10 cellular contexts compared by ENCODE assay signal in the genomic region with DNA sequence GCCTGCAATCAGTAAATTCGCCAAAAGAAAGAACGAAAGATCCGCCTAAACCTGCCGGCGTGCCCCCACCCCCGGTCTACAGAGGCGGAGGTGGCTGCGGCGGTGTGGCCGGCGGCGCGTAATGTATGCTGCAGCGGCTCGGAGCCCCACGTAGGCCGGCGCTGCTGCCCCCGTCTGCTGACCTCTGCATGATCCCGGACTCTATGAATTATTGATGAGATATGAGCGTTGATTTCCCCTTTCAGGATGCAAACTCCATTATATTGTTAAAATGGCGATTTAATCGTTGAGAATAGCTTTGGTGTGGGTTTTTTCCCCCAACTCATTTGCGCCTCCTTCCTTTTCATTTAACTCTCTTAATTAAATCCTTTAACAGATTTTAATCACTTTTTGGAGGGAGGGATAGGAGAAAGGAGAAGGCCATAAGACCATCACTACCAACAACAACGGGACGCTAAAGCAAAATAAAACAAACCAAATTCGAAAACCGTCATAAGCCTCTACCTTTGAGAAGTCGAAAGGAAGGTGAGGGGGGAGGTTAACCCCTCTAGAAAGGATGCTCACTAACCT. TPM values are rescaled to one million over a fixed set of nuclear protein-coding genes. Genes with fewer than 3 reads are reported as not detected.
A peak's percentile ranks its signal among the peaks of the same experiment; 100 is the strongest.
DNase-seq lines count a peak whose midpoint lies in the region; ATAC-seq and TF ChIP-seq lines count a peak whose summit lies in the region.
"Had no signal": no experiment of that assay in that cellular context is flagged by ENCODE, and none has a peak within 500 bp of the region (broad histone marks: within the 10 kb centered on the region; RNA-seq: fewer than 3 reads in every experiment).

No MANE protein-coding gene starts in this region.

- H3K9me3 ChIP-seq in CD4-positive, alpha-beta T cell (ENCODE audit: control insufficient read depth, low read length) = no peaks in the 10 kb centered on the region
- no peaks in the 10 kb centered on the region for H3K9me3 ChIP-seq in IMR-90 (ENCODE audit: control insufficient read depth, insufficient read depth, low read length)
- H3K9me3 ChIP-seq in Caco-2 = no peaks in the 10 kb centered on the region
- H3K9me3 ChIP-seq: thyroid gland had no signal

- WGBS in IMR-90 (ENCODE audit: extremely low coverage in 2 of 2, insufficient read length in 1 of 2), 2 experiments = no CpG with 5 or more reads among the region's 29 CpGs

- H3K18ac ChIP-seq in IMR-90 (ENCODE audit: low read depth, low read length) = peak overlapping the region; percentile 96

- H3K9ac ChIP-seq in IMR-90 (ENCODE audit: low read depth, low read length) = peak overlapping the region; percentile 100

- H3K9me1 ChIP-seq in IMR-90 (ENCODE audit: insufficient read depth, low read length) = no peaks in the 10 kb centered on the region; the same call in 1 of the 2 replicates

- in situ Hi-C loops in IMR-90 (cut with MboI; ENCODE audit: low sequenced_read_pairs) = no loop called here

- H3K56ac ChIP-seq in IMR-90 (ENCODE audit: extremely low read depth, insufficient read depth, low read length) = peak overlapping the region; percentile 100

- POLR2A ChIA-PET in CD4-positive, alpha-beta T cell (lab: Charles Lee) = interaction anchor here (2.0 to 2.1 kb wide), 2 partner anchors 24 to 253 kb away, joined by 5 to 6 read pairs; no protein-coding TSS in a partner anchor
- POLR2A ChIA-PET in IMR-90 (lab: Charles Lee; ENCODE audit: unreplicated experiment) (interaction anchor here (0.6 kb wide), 1 partner anchor 88 kb away, joined by 3 read pairs; no protein-coding TSS in a partner anchor), Caco-2 (lab: Charles Lee) (no interaction called here)

- H2AFZ ChIP-seq in IMR-90 (replicated peaks; ENCODE audit: low read length, poor library complexity) = no peak overlapping the region

- intact Hi-C loops in CD4-positive, alpha-beta T cell (cut with DNase I, micrococcal nuclease) = no loop called here
- intact Hi-C loops in IMR-90 (cut with micrococcal nuclease) (no loop called here), Caco-2 (cut with micrococcal nuclease; ENCODE audit: unreplicated experiment) (no loop called here)

- H3K4me3 ChIP-seq in IMR-90 (ENCODE audit: insufficient read depth, low read depth, low read length) (peak overlapping the region; percentile 91), Caco-2 (ENCODE audit: low read depth, low read length) (no peak overlapping the region)

- H3K4me1 Mint-ChIP-seq in CD4-positive, alpha-beta T cell (ENCODE audit: low read depth) = peaks cover 32% of the 10 kb centered on the region
- peaks cover 18% of the 10 kb centered on the region for H3K4me1 Mint-ChIP-seq in brain
- peaks cover 89% of the 10 kb centered on the region for H3K4me1 Mint-ChIP-seq in nephron
- H3K4me1 Mint-ChIP-seq in Caco-2 (ENCODE audit: low read depth, unreplicated experiment) = peaks cover 22% of the 10 kb centered on the region

- BruUV-seq in IMR-90 (replicated peaks; lab: Mats Ljungman, UMichigan) = no TSS peak
- BruUV-seq in Caco-2 (replicated peaks; lab: Mats Ljungman, UMichigan) = no TSS peak

- no peak overlapping the region for H3K27ac ChIP-seq in CD4-positive, alpha-beta T cell (ENCODE audit: low read depth, low read length)
- H3K27ac ChIP-seq in IMR-90 (ENCODE audit: insufficient read depth, low read length) = peak overlapping the region; percentile 99
- H3K27ac ChIP-seq: SK-N-MC had no signal

- peak overlapping the region; percentile 90 for H2AK9ac ChIP-seq in IMR-90 (replicated peaks; ENCODE audit: low read depth, low read length, poor library complexity)

- no peaks in the 10 kb centered on the region for H3K36me3 Mint-ChIP-seq in CD4-positive, alpha-beta T cell (ENCODE audit: low read depth)
- H3K36me3 Mint-ChIP-seq in brain = no peaks in the 10 kb centered on the region
- H3K36me3 Mint-ChIP-seq in nephron (ENCODE audit: low read depth) = peaks cover 48% of the 10 kb centered on the region
- no peaks in the 10 kb centered on the region for H3K36me3 Mint-ChIP-seq in Caco-2 (ENCODE audit: insufficient read depth, unreplicated experiment)

- H3K36me3 ChIP-seq in IMR-90 (ENCODE audit: control insufficient read depth, insufficient read depth, low read length) (peaks cover 17% of the 10 kb centered on the region; the same call in 1 of the 2 replicates), Caco-2 (ENCODE audit: control insufficient read depth, insufficient read depth, low read length) (no peaks in the 10 kb centered on the region)
- H3K36me3 ChIP-seq: thyroid gland had no signal

- TF ChIP-seq CTCF in CD4-positive, alpha-beta T cell (IDR thresholded peaks at IDR 0.05) = no peak
- TF ChIP-seq CTCF in IMR-90 (conservative IDR thresholded peaks at IDR 0.05; ENCODE audit: low read depth, low read length) = no peak
- no peak for TF ChIP-seq CTCF in brain (conservative IDR thresholded peaks at IDR 0.05)
- TF ChIP-seq CTCF in nephron (IDR thresholded peaks at IDR 0.05; ENCODE audit: unreplicated experiment in 3 of 3) = no peak
- TF ChIP-seq CTCF in omental fat pad (IDR thresholded peaks at IDR 0.05) = no peak
- no peak for TF ChIP-seq CTCF in Caco-2 (IDR thresholded peaks at IDR 0.05; ENCODE audit: insufficient read depth in 1 of 2, low read depth in 1 of 2, low read length in 1 of 2, severe bottlenecking in 1 of 2, unreplicated experiment in 1 of 2)

- H3K79me1 ChIP-seq in IMR-90 (ENCODE audit: low read depth in 1 of 2, low read length in 2 of 2) = no peaks in the 10 kb centered on the region

- no peak for TF ChIP-seq RAD21 in IMR-90 (IDR thresholded peaks at IDR 0.05; ENCODE audit: low read length)

- H3K4me1 ChIP-seq in IMR-90 (ENCODE audit: control insufficient read depth, insufficient read depth, low read length) (peaks cover 12% of the 10 kb centered on the region), Caco-2 (peaks cover 21% of the 10 kb centered on the region)

- dilution Hi-C loops in IMR-90 (cut with HindIII; ENCODE audit: low sequenced_read_pairs, unreplicated experiment) = no loop called here

- peak overlapping the region; percentile 99 for H4K91ac ChIP-seq in IMR-90 (ENCODE audit: insufficient read depth, low read depth, low read length)

- peak overlapping the region; percentile 99 for H2BK5ac ChIP-seq in IMR-90 (ENCODE audit: low read depth, low read length, poor library complexity, severe bottlenecking)

- H4K20me1 ChIP-seq in IMR-90 (ENCODE audit: insufficient read depth, low read length) = no peaks in the 10 kb centered on the region; the same call in 1 of the 2 replicates

- H3K27me3 Mint-ChIP-seq in CD4-positive, alpha-beta T cell = peaks cover 100% of the 10 kb centered on the region
- H3K27me3 Mint-ChIP-seq in brain (no peaks in the 10 kb centered on the region), nephron (ENCODE audit: low read depth) (peaks cover 84% of the 10 kb centered on the region), Caco-2 (ENCODE audit: insufficient read depth, unreplicated experiment) (peaks cover 37% of the 10 kb centered on the region)

- H3K4me2 ChIP-seq in IMR-90 (ENCODE audit: low read depth, low read length) = peak overlapping the region; percentile 98

- DNase-seq in CD4-positive, alpha-beta T cell = no peak
- peak; percentile 41 for DNase-seq in IMR-90
- no peak for DNase-seq in HUDEP-2 (lab: John Stamatoyannopoulos, UW; ENCODE audit: unreplicated experiment in 76 of 76)
- no peak for DNase-seq in omental fat pad (ENCODE audit: low spot score)
- no peak for DNase-seq in Caco-2
- no peak for DNase-seq in islet precursor cell
- DNase-seq: thyroid gland had no signal

- H3K14ac ChIP-seq in IMR-90 (replicated peaks; ENCODE audit: low read depth, low read length) = peak overlapping the region; percentile 99

- H2BK120ac ChIP-seq in IMR-90 (ENCODE audit: low read depth, low read length) = peak overlapping the region; percentile 97

- H3K4ac ChIP-seq in IMR-90 (ENCODE audit: low read depth, low read length) = peak overlapping the region; percentile 99

- no peak for ATAC-seq in CD4-positive, alpha-beta T cell (ENCODE audit: poor library complexity)
- ATAC-seq in IMR-90 (ENCODE audit: low read depth) = no peak
- ATAC-seq in omental fat pad (ENCODE audit: low FRiP score) = no peak

- peaks cover 88% of the 10 kb centered on the region for H3K27me3 ChIP-seq in CD4-positive, alpha-beta T cell (ENCODE audit: control insufficient read depth, insufficient read depth, low read length)
- H3K27me3 ChIP-seq in IMR-90 (ENCODE audit: control insufficient read depth, insufficient read depth, low read length) = no peaks in the 10 kb centered on the region
- H3K27me3 ChIP-seq in Caco-2 (replicated peaks; ENCODE audit: control insufficient read depth, insufficient read depth, low read length) = peaks cover 12% of the 10 kb centered on the region

- no peak for TF ChIP-seq POLR2A in IMR-90 (IDR thresholded peaks at IDR 0.05; ENCODE audit: low read depth, low read length)

- no peak overlapping the region for H3K27ac Mint-ChIP-seq in CD4-positive, alpha-beta T cell
- H3K27ac Mint-ChIP-seq in brain (peak overlapping the region in 1 of 5 experiments; percentile 97), nephron (peak overlapping the region in 1 of 3 experiments; percentile 91), Caco-2 (ENCODE audit: unreplicated experiment) (no peak overlapping the region)

- CTCF ChIA-PET in CD4-positive, alpha-beta T cell (lab: Charles Lee) = interaction anchor here (1.7 kb wide), 1 partner anchor 279 kb away, joined by 6 read pairs; no protein-coding TSS in a partner anchor
- CTCF ChIA-PET in IMR-90 (lab: Yijun Ruan, JAX) = interaction anchor here (2.6 kb wide), 1 partner anchor 235 kb away, joined by 15 read pairs; no protein-coding TSS in a partner anchor
- CTCF ChIA-PET in Caco-2 (lab: Charles Lee) = interaction anchor here (0.6 to 2.8 kb wide), 2 partner anchors 15 to 29 kb away, joined by 3 to 13 read pairs; no protein-coding TSS in a partner anchor

- peak overlapping the region; percentile 93 for H3K4me3 Mint-ChIP-seq in CD4-positive, alpha-beta T cell
- peak overlapping the region in 4 of 5 experiments; percentile 73 to 90 (median 81) for H3K4me3 Mint-ChIP-seq in brain
- peak overlapping the region; percentile 84 to 98 (median 91) for H3K4me3 Mint-ChIP-seq in nephron
- H3K4me3 Mint-ChIP-seq in Caco-2 (ENCODE audit: unreplicated experiment) = no peak overlapping the region

- peak overlapping the region; percentile 99 for H3K23ac ChIP-seq in IMR-90 (ENCODE audit: low read depth, low read length)

- no peaks in the 10 kb centered on the region for H3K9me3 Mint-ChIP-seq in CD4-positive, alpha-beta T cell
- H3K9me3 Mint-ChIP-seq in brain (peaks cover 0 to 28% (median 0%) of the 10 kb centered on the region in 5 experiments), nephron (no peaks in the 10 kb centered on the region), Caco-2 (ENCODE audit: unreplicated experiment) (no peaks in the 10 kb centered on the region)

- H4K8ac ChIP-seq in IMR-90 (ENCODE audit: low read depth in 2 of 2, low read length in 2 of 2) = peak overlapping the region; percentile 96 to 99

- H4K5ac ChIP-seq in IMR-90 (ENCODE audit: low read depth, low read length) = peak overlapping the region; percentile 96

- peak overlapping the region; percentile 84 for H2BK20ac ChIP-seq in IMR-90 (ENCODE audit: low read depth, low read length)

- H2BK15ac ChIP-seq in IMR-90 (ENCODE audit: low read depth, low read length) = peak overlapping the region; percentile 95; the same call in 2 of the 3 replicates

- H2AK5ac ChIP-seq in IMR-90 (ENCODE audit: low read depth, low read length) = peak overlapping the region; percentile 92

RNA-seq across cellular contexts. Expression of gene HOXB3, which starts 3.6 kb away (rescaled TPM):
- total RNA-seq in CD4-positive, alpha-beta T cell = under 1 TPM; 0.25 to 0.36 TPM
- total RNA-seq in IMR-90 (2012; rRNA removed) (6.3 and 8.6 TPM in 2 replicates), omental fat pad (10 to 100 TPM in 2 of 4 donors, 1 to 10 TPM in 2; 4.8 to 30.3 (median 10.6) TPM), Caco-2 (2022) (7.2 and 10.1 TPM in 2 replicates)
- polyA plus RNA-seq in IMR-90 (2012; rRNA removed) (59.6 and 76.4 TPM in 2 replicates), brain (ENCODE audit: insufficient read depth, low read depth, low replicate concordance) (41.6 TPM)
- polyA plus RNA-seq in IMR-90 (2012; cell fraction: cytosol; rRNA removed) = 31.9 and 71.7 TPM in 2 replicates
- polyA plus RNA-seq in IMR-90 (2012; cell fraction: nucleus; rRNA removed; ENCODE audit: low replicate concordance) = 383 and 595 TPM in 2 replicates

RNA-seq across cellular contexts. Expression of gene HOXB5, which starts 7.1 kb away (rescaled TPM):
- not detected for total RNA-seq in CD4-positive, alpha-beta T cell
- total RNA-seq in IMR-90 (2012; rRNA removed) (0.54 and 0.56 TPM in 2 replicates), omental fat pad (1 to 10 TPM in 2 of 4 donors, under 1 TPM in 2; 0.72 to 3.3 (median 1.4) TPM), Caco-2 (2022) (not detected in 2 replicates)
- polyA plus RNA-seq in IMR-90 (2012; rRNA removed) (18.0 and 18.1 TPM in 2 replicates), brain (ENCODE audit: insufficient read depth, low read depth, low replicate concordance) (234 TPM)
- 19.7 and 32.7 TPM in 2 replicates for polyA plus RNA-seq in IMR-90 (2012; cell fraction: cytosol; rRNA removed)
- polyA plus RNA-seq in IMR-90 (2012; cell fraction: nucleus; rRNA removed; ENCODE audit: low replicate concordance) = 13.4 and 16.5 TPM in 2 replicates

RNA-seq across cellular contexts. Expression of gene HOXB4, which starts 8.3 kb away (rescaled TPM):
- under 1 TPM; 0.16 to 0.17 TPM for total RNA-seq in CD4-positive, alpha-beta T cell
- total RNA-seq in IMR-90 (2012; rRNA removed) = 1.9 and 2.0 TPM in 2 replicates
- polyA plus RNA-seq in IMR-90 (2012; rRNA removed) = 7.8 and 8.5 TPM in 2 replicates
- polyA plus RNA-seq in IMR-90 (2012; cell fraction: cytosol; rRNA removed) = 2.2 and 4.1 TPM in 2 replicates
- polyA plus RNA-seq in IMR-90 (2012; cell fraction: nucleus; rRNA removed; ENCODE audit: low replicate concordance) = 17.8 and 38.5 TPM in 2 replicates
- polyA plus RNA-seq in brain (ENCODE audit: insufficient read depth, low read depth, low replicate concordance) = 30.3 TPM
- total RNA-seq in omental fat pad = 1 to 10 TPM; 1.6 to 8.7 (median 3.4) TPM
- 3.4 and 3.9 TPM in 2 replicates for total RNA-seq in Caco-2 (2022)

RNA-seq across cellular contexts. Expression of gene HOXB6, which starts 18.3 kb away (rescaled TPM):
- total RNA-seq in CD4-positive, alpha-beta T cell = not detected
- total RNA-seq in IMR-90 (2012; rRNA removed) = 11.1 and 11.9 TPM in 2 replicates
- 42.2 and 48.1 TPM in 2 replicates for polyA plus RNA-seq in IMR-90 (2012; rRNA removed)
- polyA plus RNA-seq in IMR-90 (2012; cell fraction: cytosol; rRNA removed) = 66.4 and 75.0 TPM in 2 replicates
- 27.7 and 38.2 TPM in 2 replicates for polyA plus RNA-seq in IMR-90 (2012; cell fraction: nucleus; rRNA removed; ENCODE audit: low replicate concordance)
- 31.9 TPM for polyA plus RNA-seq in brain (ENCODE audit: insufficient read depth, low read depth, low replicate concordance)
- 10 to 100 TPM in 3 of 4 donors, 1 to 10 TPM in 1; 9.2 to 22.7 (median 15.5) TPM for total RNA-seq in omental fat pad
- total RNA-seq in Caco-2 (2022) = 1.8 and 1.9 TPM in 2 replicates

RNA-seq across cellular contexts. Expression of gene HOXB7, which starts 24.4 kb away (rescaled TPM):
- not detected for total RNA-seq in CD4-positive, alpha-beta T cell
- 1.8 and 3.3 TPM in 2 replicates for total RNA-seq in IMR-90 (2012; rRNA removed)
- polyA plus RNA-seq in IMR-90 (2012; rRNA removed) = 6.7 and 7.5 TPM in 2 replicates
- polyA plus RNA-seq in IMR-90 (2012; cell fraction: cytosol; rRNA removed) = 5.2 and 6.4 TPM in 2 replicates
- polyA plus RNA-seq in IMR-90 (2012; cell fraction: nucleus; rRNA removed; ENCODE audit: low replicate concordance) = 1.8 and 2.6 TPM in 2 replicates
- 37.1 TPM for polyA plus RNA-seq in brain (ENCODE audit: insufficient read depth, low read depth, low replicate concordance)
- 10 to 100 TPM in 1 of 4 donors, 1 to 10 TPM in 3; 5.3 to 11.5 (median 8.4) TPM for total RNA-seq in omental fat pad
- total RNA-seq in Caco-2 (2022) = 23.7 and 28.2 TPM in 2 replicates
